18 cellular contexts compared by ENCODE assay signal in genomic region chr3:155262295-155262694, GRCh38. TPM values are rescaled to one million over a fixed set of nuclear protein-coding genes. Genes with fewer than 3 reads are reported as not detected.
DNase-seq lines count a peak whose midpoint lies in the region; FAIRE-seq and TF ChIP-seq lines count a peak whose summit lies in the region.
"Had no signal": no experiment of that assay in that cellular context is flagged by ENCODE, and none has a peak within 500 bp of the region (broad histone marks: within the 10 kb centered on the region; RNA-seq: fewer than 3 reads in every experiment).

No MANE protein-coding gene starts in this region.

- in situ Hi-C loops in mammary epithelial cell (cut with MboI; ENCODE audit: low sequenced_read_pairs in 2 of 2): no loop called here

- no peak overlapping the region for H2BK15ac ChIP-seq in H1 (ENCODE audit: low read length)

- TF ChIP-seq EP300 in H1 (IDR thresholded peaks at IDR 0.05; ENCODE audit: borderline replicate concordance in 1 of 2, low read depth in 2 of 2, low read length in 2 of 2): no peak

- H3K23me2 ChIP-seq in H1 (ENCODE audit: low read depth, low read length): no peaks in the 10 kb centered on the region

- no peak overlapping the region for H2BK12ac ChIP-seq in H1 (ENCODE audit: low read depth, low read length)

- H4K8ac ChIP-seq in H1 (ENCODE audit: extremely low read depth, insufficient read depth, low read length): no peak overlapping the region

- TF ChIP-seq CTCF in mammary epithelial cell (conservative IDR thresholded peaks at IDR 0.05 in 1 of 2, IDR thresholded peaks at IDR 0.05 in 1 of 2; ENCODE audit: extremely low read depth in 1 of 2, insufficient read depth in 1 of 2, low read depth in 1 of 2, low read length in 2 of 2): no peak
- no peak for TF ChIP-seq CTCF in breast epithelium (IDR thresholded peaks at IDR 0.05)
- TF ChIP-seq CTCF in H1 (IDR thresholded peaks at IDR 0.05; ENCODE audit: control extremely low read depth in 1 of 3, insufficient read depth in 1 of 3, low read depth in 1 of 3, low read length in 3 of 3): no peak

- H3K79me2 ChIP-seq in mammary epithelial cell (ENCODE audit: insufficient read depth, low read length) (no peaks in the 10 kb centered on the region), H1 (ENCODE audit: control insufficient read depth in 1 of 2, insufficient read depth in 2 of 2, low read length in 2 of 2) (no peaks in the 10 kb centered on the region)

- no peak overlapping the region for H2BK5ac ChIP-seq in H1 (ENCODE audit: low read depth, low read length)

- no peak overlapping the region for H4K5ac ChIP-seq in H1 (ENCODE audit: insufficient read length, low read depth, low read length)

- H3K14ac ChIP-seq in H1 (ENCODE audit: insufficient read length): no peak overlapping the region

- no peak overlapping the region for H3K4me3 ChIP-seq in mammary epithelial cell (replicated peaks in 1 of 3; ENCODE audit: insufficient read depth in 1 of 3, low read depth in 2 of 3, low read length in 3 of 3)
- no peak overlapping the region for H3K4me3 ChIP-seq in breast epithelium
- no peak overlapping the region for H3K4me3 ChIP-seq in H1 (ENCODE audit: extremely low read depth in 1 of 4, insufficient read depth in 2 of 4, low read depth in 3 of 4, low read length in 4 of 4)
- H3K4me3 ChIP-seq: BLaER1, GM23338 had no signal

- no peak overlapping the region for H2AK5ac ChIP-seq in H1 (ENCODE audit: low read depth, low read length)

- no peak overlapping the region for H3K23ac ChIP-seq in H1 (ENCODE audit: insufficient read length)

- H3K9ac ChIP-seq in mammary epithelial cell (ENCODE audit: insufficient read depth, low read length) (no peak overlapping the region), H1 (replicated peaks in 1 of 4; ENCODE audit: extremely low read depth in 1 of 4, low read depth in 3 of 4, low read length in 3 of 4) (no peak overlapping the region)
- H3K9ac ChIP-seq: BLaER1 had no signal

- TF ChIP-seq POLR2A in breast epithelium (IDR thresholded peaks at IDR 0.05) (no peak), H1 (IDR thresholded peaks at IDR 0.05; ENCODE audit: control extremely low read depth in 1 of 2, low read depth in 2 of 2, low read length in 2 of 2) (peak in 1 of 2 experiments; percentile 49; a peak in 1 of 3 replicates)

- no peak overlapping the region for H3K56ac ChIP-seq in H1 (replicated peaks; ENCODE audit: insufficient read length, low read depth, low read length)

- no peak overlapping the region for H2BK20ac ChIP-seq in H1 (ENCODE audit: low read length)

- WGBS in mammary epithelial cell (ENCODE audit: low coverage, missing lambda C conversion rate): 60% methylated on average over 1 of the region's 1 CpG
- 95% methylated on average over 1 of the region's 1 CpG; no CpG with 5 or more reads in 1 of the 2 experiments for WGBS in H1 (ENCODE audit: extremely low coverage in 1 of 2, insufficient coverage in 1 of 2, insufficient read length in 1 of 2, insufficient replicate concordance in 2 of 2, low coverage in 1 of 2, low lambda C conversion rate in 2 of 2, missing lambda C conversion rate in 1 of 2), 2 experiments

- H2BK120ac ChIP-seq in H1 (replicated peaks; ENCODE audit: low read depth, low read length): no peak overlapping the region

- dilution Hi-C loops in mammary epithelial cell (cut with HindIII; ENCODE audit: low sequenced_read_pairs): no loop called here

- H4K91ac ChIP-seq in H1 (replicated peaks; ENCODE audit: insufficient read length, low read length): no peak overlapping the region

- H3K9me3 ChIP-seq in mammary epithelial cell (replicated peaks; ENCODE audit: insufficient read depth, low read length) (no peaks in the 10 kb centered on the region), breast epithelium (no peaks in the 10 kb centered on the region), H1 (ENCODE audit: insufficient read depth in 2 of 2, low read depth in 1 of 2, low read length in 1 of 2) (no peaks in the 10 kb centered on the region)
- H3K9me3 ChIP-seq: BLaER1, Caco-2 had no signal

- intact Hi-C loops in mammary epithelial cell (cut with micrococcal nuclease): no loop called here
- intact Hi-C loops in breast epithelium (cut with DNase I; ENCODE audit: low total_unique reads): no loop called here

- DNase-seq in mammary epithelial cell (peak; percentile 38), breast epithelium (ENCODE audit: low spot score in 2 of 2) (no peak), H1 (ENCODE audit: low read depth in 1 of 2, low spot score in 2 of 2) (no peak), kidney tubule cell (ENCODE audit: low spot score) (peak; percentile 35), SHP77 (lab: John Stamatoyannopoulos, UW) (no peak), substantia nigra (lab: John Stamatoyannopoulos, UW) (no peak)
- no peak for DNase-seq in activated CD4-positive, alpha-beta T cell treated with anti-CD3 and anti-CD28 coated beads, Interleukin-2, amount 50 U/mL, for 4 hours
- DNase-seq: 8988T; AML-193; Caco-2; CD8-positive, alpha-beta memory T cell; DND-41; GDM1; H9 had no signal

- BruUV-seq in mammary epithelial cell (replicated peaks; lab: Mats Ljungman, UMichigan): no TSS peak

- H3K4me1 ChIP-seq in mammary epithelial cell (ENCODE audit: insufficient read depth, low read length) (no peaks in the 10 kb centered on the region), breast epithelium (no peaks in the 10 kb centered on the region), H1 (replicated peaks in 1 of 4; ENCODE audit: control insufficient read depth in 3 of 4, insufficient read depth in 4 of 4, low read length in 3 of 4) (no peaks in the 10 kb centered on the region)
- H3K4me1 ChIP-seq: BLaER1, Caco-2 had no signal

- no peaks in the 10 kb centered on the region for H3K79me1 ChIP-seq in H1 (ENCODE audit: low read depth, low read length)

- H3K4me2 ChIP-seq in mammary epithelial cell (ENCODE audit: insufficient read depth, low read depth, low read length) (no peak overlapping the region), H1 (ENCODE audit: insufficient read depth in 1 of 2, low read depth in 2 of 2, low read length in 2 of 2) (no peak overlapping the region)
- H3K4me2 ChIP-seq: BLaER1, GM23338 had no signal

- POLR2A ChIA-PET in H1 (lab: Charles Lee; ENCODE audit: partially characterized antibody): no interaction called here

- H3K36me3 ChIP-seq in mammary epithelial cell (ENCODE audit: insufficient read depth, low read length): no peaks in the 10 kb centered on the region
- no peaks in the 10 kb centered on the region for H3K36me3 ChIP-seq in breast epithelium
- no peaks in the 10 kb centered on the region for H3K36me3 ChIP-seq in H1 (ENCODE audit: control insufficient read depth in 2 of 4, insufficient read depth in 4 of 4, low read length in 3 of 4)
- H3K36me3 ChIP-seq: BLaER1 had no signal

- H4K20me1 ChIP-seq in mammary epithelial cell (ENCODE audit: insufficient read depth, low read length): no peaks in the 10 kb centered on the region
- no peaks in the 10 kb centered on the region for H4K20me1 ChIP-seq in H1 (replicated peaks in 1 of 2; ENCODE audit: control insufficient read depth in 1 of 2, insufficient read depth in 2 of 2, low read length in 2 of 2)
- H4K20me1 ChIP-seq: BLaER1 had no signal

- H3K27ac ChIP-seq in mammary epithelial cell (ENCODE audit: insufficient read depth, low read depth, low read length) (no peak overlapping the region), breast epithelium (no peak overlapping the region), H1 (ENCODE audit: low read depth, low read length) (no peak overlapping the region), substantia nigra (ENCODE audit: low read depth, low read length, poor library complexity, severe bottlenecking) (no peak overlapping the region)
- H3K27ac ChIP-seq: BLaER1 had no signal

- H2AFZ ChIP-seq in mammary epithelial cell (ENCODE audit: low read depth, low read length): no peak overlapping the region
- no peak overlapping the region for H2AFZ ChIP-seq in H1 (ENCODE audit: low read length)
- H2AFZ ChIP-seq: GM23338 had no signal

- H3K4ac ChIP-seq in H1 (replicated peaks; ENCODE audit: insufficient read length, low read depth, low read length): no peak overlapping the region

- CTCF ChIA-PET in mammary epithelial cell (lab: Charles Lee; ENCODE audit: low non-redundant PET) (no interaction called here), H1 (lab: Charles Lee; ENCODE audit: partially characterized antibody) (interaction anchor here (0.5 to 1.0 kb wide), 2 partner anchors 9 to 595 kb away, joined by 3 read pairs; no protein-coding TSS in a partner anchor)

- no peak overlapping the region for H3K18ac ChIP-seq in H1 (ENCODE audit: extremely low read depth, low read length)

- H3K27me3 ChIP-seq in mammary epithelial cell (ENCODE audit: insufficient read depth, low read length) (no peaks in the 10 kb centered on the region), breast epithelium (no peaks in the 10 kb centered on the region), H1 (replicated peaks in 1 of 4; ENCODE audit: control insufficient read depth in 3 of 4, extremely low read depth in 1 of 4, insufficient read depth in 3 of 4, low read length in 3 of 4) (no peaks in the 10 kb centered on the region)
- H3K27me3 ChIP-seq: BLaER1 had no signal

- no peak for FAIRE-seq in H1 (lab: Jason Lieb, UNC)
- FAIRE-seq: GM12892 had no signal

- no peak for TF ChIP-seq RAD21 in H1 (IDR thresholded peaks at IDR 0.05 in 1 of 2, conservative IDR thresholded peaks at IDR 0.05 in 1 of 2; ENCODE audit: low read depth in 2 of 2, low read length in 2 of 2)

TF ChIP-seq in H1, 55 proteins besides CTCF, POLR2A, EP300 and RAD21:
- TF ChIP-seq POLR2AphosphoS5 (IDR thresholded peaks at IDR 0.05; ENCODE audit: low read depth, low read length): 0 out of 2 replicates have a peak, but pooled peaks have one; percentile 40
- no peak for TF ChIP-seq KDM4A (IDR thresholded peaks at IDR 0.05; ENCODE audit: low read depth, low read length, severe bottlenecking)
TF ChIP-seq in H1: peak in this region for 1.

RNA-seq across cellular contexts. Expression of gene STRIT1, which starts 31.2 kb away (rescaled TPM):
- not detected for total RNA-seq in mammary epithelial cell
- not detected for polyA plus RNA-seq in mammary epithelial cell
- not detected for polyA minus RNA-seq in mammary epithelial cell
- total RNA-seq in breast epithelium: under 1 TPM in 1 of 3 donors, not detected in 2; 0.32 TPM
- total RNA-seq in H1 (2021; fragmentation: NEBNext Ultra II Directional; extraction: Animal tissue kit (Norgen Biotek cat#: 25700)): 0.38 and 0.47 TPM in 2 replicates
- polyA plus RNA-seq in H1 (2011; rRNA removed): 0.15 TPM in 1 of 2 replicates, not detected in the other
- polyA plus RNA-seq in H1 (2011; cell fraction: cytosol; rRNA removed): 0.13 TPM
- polyA plus RNA-seq in H1 (2011; cell fraction: nucleus; rRNA removed): not detected
- 0.37 to 0.41 TPM in 2 of 4 replicates, not detected in the others for polyA plus RNA-seq in H1 (2012, experiment 1 of 2)
- not detected for polyA plus RNA-seq in H1 (2012, experiment 2 of 2)
- 0.63 TPM for polyA plus RNA-seq in H1 (2013, experiment 1 of 2)
- 0.87 TPM for polyA plus RNA-seq in H1 (2013, experiment 2 of 2)
- not detected in 2 replicates for polyA minus RNA-seq in H1 (2011; rRNA and poly(A)+ RNA removed)
- polyA minus RNA-seq in H1 (2011; cell fraction: cytosol; rRNA and poly(A)+ RNA removed): not detected
- polyA minus RNA-seq in H1 (2011; cell fraction: nucleus; rRNA and poly(A)+ RNA removed): not detected
- total RNA-seq: Caco-2; CD8-positive, alpha-beta memory T cell; H9; HT-29 had no signal
- polyA plus RNA-seq: CD8-positive, alpha-beta memory T cell had no signal

Comparison
In these comparisons a context has a peak if more than half of its experiments do, and no peak if none do; other contexts are left out.
1. DNase-seq: peak in mammary epithelial cell (single experiment) and kidney tubule cell (single experiment); none in breast epithelium (0 of 2), H1 (0 of 2), activated CD4-positive, alpha-beta T cell treated with anti-CD3 and anti-CD28 coated beads, Interleukin-2, amount 50 U/mL, for 4 hours (0 of 2), SHP77 (0 of 2) and substantia nigra (0 of 49).